In genomic region chr2:229419158-229419557, GRCh38 we compare ENCODE assay signal across 15 cellular contexts.
A peak's percentile ranks its signal among the peaks of the same experiment; 100 is the strongest.
DNase-seq lines count a peak whose midpoint lies in the region; ATAC-seq and TF ChIP-seq lines count a peak whose summit lies in the region.
"Had no signal": no experiment of that assay in that cellular context is flagged by ENCODE, and none has a peak within 500 bp of the region (broad histone marks: within the 10 kb centered on the region; RNA-seq: fewer than 3 reads in every experiment).

No MANE protein-coding gene starts in this region.

- H3K9me3 ChIP-seq in lower lobe of right lung (no peaks in the 10 kb centered on the region), thoracic aorta (no peaks in the 10 kb centered on the region)

- TF ChIP-seq POLR2A in lower leg skin (IDR thresholded peaks at IDR 0.05): no peak

- no peaks in the 10 kb centered on the region for H3K36me3 ChIP-seq in lower lobe of right lung
- no peaks in the 10 kb centered on the region for H3K36me3 ChIP-seq in thoracic aorta

- ATAC-seq in lower lobe of right lung: peak in 1 of 2 donors; percentile 18
- ATAC-seq in thoracic aorta (ENCODE audit: insufficient number of reproducible peaks, low FRiP score, low read depth): peak; percentile 50
- ATAC-seq in GM21529 (IDR thresholded peaks at IDR 0.05; ENCODE audit: unreplicated experiment): no peak
- ATAC-seq: activated T-helper 17 cell treated with anti-CD3 and anti-CD28 coated beads, Interleukin-2, amount 50 U/mL, for 72 hours; left colon; PC-3 had no signal

- H3K27me3 ChIP-seq in lower lobe of right lung (ENCODE audit: low read depth): no peaks in the 10 kb centered on the region
- H3K27me3 ChIP-seq in thoracic aorta (replicated peaks; ENCODE audit: insufficient read depth): no peaks in the 10 kb centered on the region

- TF ChIP-seq CTCF in lower lobe of right lung (IDR thresholded peaks at IDR 0.05) (no peak), thoracic aorta (IDR thresholded peaks at IDR 0.05) (no peak), lower leg skin (IDR thresholded peaks at IDR 0.05) (no peak)

- intact Hi-C loops in lower lobe of right lung (cut with DNase I) (no loop called here), lower leg skin (cut with DNase I; ENCODE audit: low total_unique reads) (no loop called here)

- H3K4me1 ChIP-seq in lower lobe of right lung (peaks cover 16% of the 10 kb centered on the region), thoracic aorta (ENCODE audit: control insufficient read depth in 1 of 2, low read depth in 2 of 2) (peaks cover 35 to 68% of the 10 kb centered on the region in 2 donors)

- peak; percentile 54 for DNase-seq in LHCN-M2 (ENCODE audit: low read depth)
- DNase-seq in fibroblast of gingiva (ENCODE audit: low read depth): peak; percentile 62
- no peak for DNase-seq in lower lobe of right lung
- DNase-seq in thoracic aorta (ENCODE audit: low spot score): no peak
- no peak for DNase-seq in lower leg skin (ENCODE audit: low spot score in 2 of 2)
- no peak for DNase-seq in ureter (ENCODE audit: low spot score)
- no peak for DNase-seq in activated CD4-positive, alpha-beta T cell treated with anti-CD3 and anti-CD28 coated beads, Interleukin-2, amount 50 U/mL, for 4 hours
- DNase-seq: DND-41, endodermal cell, left colon, NCI-H1105 treated with DMSO at 0.1 percent for 48 hours, PC-3, posterior cingulate gyrus had no signal

- H3K4me3 ChIP-seq in lower lobe of right lung (no peak overlapping the region), thoracic aorta (no peak overlapping the region), lower leg skin (ENCODE audit: low read depth, poor library complexity, severe bottlenecking) (no peak overlapping the region)

- 46 to 73% methylated on average over 1 of the region's 1 CpG for WGBS in lower leg skin, 2 donors

- H3K27ac ChIP-seq in lower lobe of right lung (peak overlapping the region; percentile 53), thoracic aorta (peak overlapping the region; percentile 85 to 97)

Comparison
In these comparisons a context has a peak if more than half of its experiments do, and no peak if none do; other contexts are left out.
1. DNase-seq: peak in LHCN-M2 (single experiment) and fibroblast of gingiva (single experiment); none in lower lobe of right lung (single experiment), thoracic aorta (single experiment), lower leg skin (0 of 2), ureter (single experiment) and activated CD4-positive, alpha-beta T cell treated with anti-CD3 and anti-CD28 coated beads, Interleukin-2, amount 50 U/mL, for 4 hours (0 of 2).